Comparison of ENCODE assay signal across 29 cellular contexts in the genomic region with DNA sequence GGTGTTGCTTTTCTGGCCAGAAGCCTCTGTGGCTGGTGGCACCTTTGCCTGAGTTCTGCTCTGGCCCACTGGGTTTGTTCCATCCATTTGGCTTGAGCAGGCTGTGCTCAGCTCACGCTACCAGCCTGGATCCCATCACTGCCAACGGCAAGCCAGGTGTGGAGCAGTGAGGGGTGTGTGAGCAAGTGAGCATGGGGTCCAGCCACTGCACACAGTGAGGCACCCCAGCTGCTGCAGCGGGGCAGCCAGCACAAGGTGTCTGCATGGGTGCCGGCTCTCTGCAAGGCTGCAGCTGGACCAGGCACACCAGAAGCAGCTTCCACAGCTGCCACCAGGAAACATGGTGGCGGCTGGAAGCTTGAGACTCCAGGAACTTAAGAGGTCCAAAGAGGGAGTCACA.
"Had no signal": no experiment of that assay in that cellular context is flagged by ENCODE, and none has a peak within 500 bp of the region (broad histone marks: within the 10 kb centered on the region; RNA-seq: fewer than 3 reads in every experiment).

No MANE protein-coding gene starts in this region.

- H3K4me3 ChIP-seq: adrenal gland, Peyer's patch had no signal

- H3K27ac ChIP-seq: adrenal gland, Peyer's patch, WERI-Rb-1 had no signal

- H3K4me1 ChIP-seq: adrenal gland, Peyer's patch had no signal

- DNase-seq: activated CD4-positive, alpha-beta memory T cell treated with anti-CD3 and anti-CD28 coated beads, Interleukin-2, amount 10 ng/mL, durations not matched to agents 7 days and 5 days; activated CD4-positive, alpha-beta T cell treated with anti-CD3 and anti-CD28 coated beads for 1 hour; activated CD4-positive, alpha-beta T cell treated with anti-CD3 and anti-CD28 coated beads for 48 hours; activated CD4-positive, CD25-positive, alpha-beta regulatory T cell; activated gamma-delta T cell treated with Interleukin-2 at 50 U/mL for 16 hours; activated naive CD4-positive, alpha-beta T cell treated with anti-CD3 and anti-CD28 coated beads for 36 hours; activated T-cell treated with anti-CD3 and anti-CD28 coated beads for 4 hours; activated T-cell treated with anti-CD3 and anti-CD28 coated beads, Interleukin-2, amount 50 U/mL, for 4 hours; caudate nucleus; cerebellar nuclear complex; Karpas-422; NCI-H1105; NCI-H1417 treated with DMSO at 0.1 percent for 48 hours; NCI-H1930; NCI-H345; NCI-H526; NCI-H748 treated with DMSO at 0.1 percent for 48 hours; NK-92 treated with Interleukin-12 subunit alpha and Interleukin-12 subunit beta, amount 100 ng/mL, for 24 hours; PC-3; Peyer's patch; RPMI8226; SIG-M5; T-cell; T-helper 2 cell; T-helper 9 cell; WERI-Rb-1 had no signal

- H3K36me3 ChIP-seq: adrenal gland, WERI-Rb-1 had no signal

- H3K27me3 ChIP-seq: adrenal gland, Peyer's patch had no signal

- ATAC-seq: PC-3, Right ventricle myocardium inferior, SK-N-SH treated with all-trans-retinoic acid at 6 μM for 48 hours had no signal

- H3K9me3 ChIP-seq: adrenal gland, Peyer's patch had no signal
